1 cellular context compared by ENCODE assay signal in genomic region chr17:64155751-64156544, GRCh38.
TF ChIP-seq lines count a peak whose summit lies in the region.

No MANE protein-coding gene starts in this region.

TF ChIP-seq in HepG2, 621 proteins besides CTCF, POLR2A, EP300 and RAD21 (continued from another document and continues in another):
- TF ChIP-seq ZNF318 (CRISPR knock-in tag; IDR thresholded peaks at IDR 0.05) (no peak), XRCC5 (optimal IDR thresholded peaks at IDR 0.05; ENCODE audit: low read length) (peak; percentile 92), ZNF891 (CRISPR knock-in tag; IDR thresholded peaks at IDR 0.05) (no peak), POLR2AphosphoS2 (IDR thresholded peaks at IDR 0.05; ENCODE audit: low read depth, low read length) (no peak), ZNF768 (CRISPR knock-in tag; IDR thresholded peaks at IDR 0.05) (peak; percentile 87), BRD4 (CRISPR knock-in tag; IDR thresholded peaks at IDR 0.05) (peak; percentile 45; the same call in 1 of the 2 replicates), AGO2 (optimal IDR thresholded peaks at IDR 0.05; ENCODE audit: low read depth, low read length) (peak; percentile 73), MZF1 (CRISPR knock-in tag; IDR thresholded peaks at IDR 0.05; ENCODE audit: borderline replicate concordance) (peak; percentile 41; the same call in 1 of the 2 replicates), SALL1 (CRISPR knock-in tag; IDR thresholded peaks at IDR 0.05) (peak; percentile 75), ZSCAN9 (CRISPR knock-in tag; IDR thresholded peaks at IDR 0.05; ENCODE audit: borderline replicate concordance) (peak; percentile 64; the same call in 1 of the 2 replicates), ZNF607 (CRISPR knock-in tag; IDR thresholded peaks at IDR 0.05; ENCODE audit: borderline replicate concordance) (peak; percentile 62; the same call in 1 of the 2 replicates), GTF2F1 (IDR thresholded peaks at IDR 0.05; ENCODE audit: low read length) (no peak), SMAD9 (CRISPR knock-in tag; IDR thresholded peaks at IDR 0.05) (no peak), POGZ (CRISPR knock-in tag; IDR thresholded peaks at IDR 0.05) (peak; percentile 80), PAF1 (CRISPR knock-in tag; IDR thresholded peaks at IDR 0.05) (no peak), NR2F6 (IDR thresholded peaks at IDR 0.05) (no peak), NR2F6 (CRISPR knock-in tag; IDR thresholded peaks at IDR 0.05) (peak; percentile 68), ZNF703 (CRISPR knock-in tag; IDR thresholded peaks at IDR 0.05; ENCODE audit: borderline replicate concordance) (no peak), CHD2 (IDR thresholded peaks at IDR 0.05; ENCODE audit: low read depth, low read length) (0 out of 2 replicates have a peak, but pooled peaks have one; percentile 21), MTA3 (CRISPR knock-in tag; IDR thresholded peaks at IDR 0.05) (no peak), ZBTB7A (CRISPR knock-in tag; IDR thresholded peaks at IDR 0.05) (no peak), ZNF382 (CRISPR knock-in tag; IDR thresholded peaks at IDR 0.05; ENCODE audit: borderline replicate concordance) (no peak), ZNF747 (CRISPR knock-in tag; IDR thresholded peaks at IDR 0.05; ENCODE audit: borderline replicate concordance) (peak; percentile 26; the same call in 1 of the 2 replicates), CCAR2 (optimal IDR thresholded peaks at IDR 0.05; ENCODE audit: low read depth, low read length) (no peak), HHEX (CRISPR knock-in tag; IDR thresholded peaks at IDR 0.05) (no peak), FOXJ3 (CRISPR knock-in tag; IDR thresholded peaks at IDR 0.05; ENCODE audit: borderline replicate concordance) (peak; percentile 77; the same call in 1 of the 2 replicates), ZNF251 (CRISPR knock-in tag; IDR thresholded peaks at IDR 0.05) (no peak), KMT2A (CRISPR knock-in tag; IDR thresholded peaks at IDR 0.05) (peak; percentile 28; the same call in 1 of the 2 replicates), TEAD3 (CRISPR knock-in tag; optimal IDR thresholded peaks at IDR 0.05; ENCODE audit: borderline replicate concordance) (peak; percentile 26), ZNF234 (CRISPR knock-in tag; conservative IDR thresholded peaks at IDR 0.05) (no peak), NKX3-1 (CRISPR knock-in tag; IDR thresholded peaks at IDR 0.05) (0 out of 2 replicates have a peak, but pooled peaks have one; percentile 46), LBX2 (CRISPR knock-in tag; IDR thresholded peaks at IDR 0.05; ENCODE audit: borderline replicate concordance) (no peak; the same call in 1 of the 2 replicates), ARID3A (IDR thresholded peaks at IDR 0.05; ENCODE audit: low read depth, low read length) (0 out of 2 replicates have a peak, but pooled peaks have one; percentile 42), PCBP2 (optimal IDR thresholded peaks at IDR 0.05; ENCODE audit: low read depth, low read length, poor library complexity, severe bottlenecking) (no peak)
- TF ChIP-seq, protein P1, sequence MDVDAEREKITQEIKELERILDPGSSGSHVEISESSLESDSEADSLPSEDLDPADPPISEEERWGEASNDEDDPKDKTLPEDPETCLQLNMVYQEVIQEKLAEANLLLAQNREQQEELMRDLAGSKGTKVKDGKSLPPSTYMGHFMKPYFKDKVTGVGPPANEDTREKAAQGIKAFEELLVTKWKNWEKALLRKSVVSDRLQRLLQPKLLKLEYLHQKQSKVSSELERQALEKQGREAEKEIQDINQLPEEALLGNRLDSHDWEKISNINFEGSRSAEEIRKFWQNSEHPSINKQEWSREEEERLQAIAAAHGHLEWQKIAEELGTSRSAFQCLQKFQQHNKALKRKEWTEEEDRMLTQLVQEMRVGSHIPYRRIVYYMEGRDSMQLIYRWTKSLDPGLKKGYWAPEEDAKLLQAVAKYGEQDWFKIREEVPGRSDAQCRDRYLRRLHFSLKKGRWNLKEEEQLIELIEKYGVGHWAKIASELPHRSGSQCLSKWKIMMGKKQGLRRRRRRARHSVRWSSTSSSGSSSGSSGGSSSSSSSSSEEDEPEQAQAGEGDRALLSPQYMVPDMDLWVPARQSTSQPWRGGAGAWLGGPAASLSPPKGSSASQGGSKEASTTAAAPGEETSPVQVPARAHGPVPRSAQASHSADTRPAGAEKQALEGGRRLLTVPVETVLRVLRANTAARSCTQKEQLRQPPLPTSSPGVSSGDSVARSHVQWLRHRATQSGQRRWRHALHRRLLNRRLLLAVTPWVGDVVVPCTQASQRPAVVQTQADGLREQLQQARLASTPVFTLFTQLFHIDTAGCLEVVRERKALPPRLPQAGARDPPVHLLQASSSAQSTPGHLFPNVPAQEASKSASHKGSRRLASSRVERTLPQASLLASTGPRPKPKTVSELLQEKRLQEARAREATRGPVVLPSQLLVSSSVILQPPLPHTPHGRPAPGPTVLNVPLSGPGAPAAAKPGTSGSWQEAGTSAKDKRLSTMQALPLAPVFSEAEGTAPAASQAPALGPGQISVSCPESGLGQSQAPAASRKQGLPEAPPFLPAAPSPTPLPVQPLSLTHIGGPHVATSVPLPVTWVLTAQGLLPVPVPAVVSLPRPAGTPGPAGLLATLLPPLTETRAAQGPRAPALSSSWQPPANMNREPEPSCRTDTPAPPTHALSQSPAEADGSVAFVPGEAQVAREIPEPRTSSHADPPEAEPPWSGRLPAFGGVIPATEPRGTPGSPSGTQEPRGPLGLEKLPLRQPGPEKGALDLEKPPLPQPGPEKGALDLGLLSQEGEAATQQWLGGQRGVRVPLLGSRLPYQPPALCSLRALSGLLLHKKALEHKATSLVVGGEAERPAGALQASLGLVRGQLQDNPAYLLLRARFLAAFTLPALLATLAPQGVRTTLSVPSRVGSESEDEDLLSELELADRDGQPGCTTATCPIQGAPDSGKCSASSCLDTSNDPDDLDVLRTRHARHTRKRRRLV (CRISPR knock-in tag; IDR thresholded peaks at IDR 0.05): no peak
- TF ChIP-seq, protein P2, sequence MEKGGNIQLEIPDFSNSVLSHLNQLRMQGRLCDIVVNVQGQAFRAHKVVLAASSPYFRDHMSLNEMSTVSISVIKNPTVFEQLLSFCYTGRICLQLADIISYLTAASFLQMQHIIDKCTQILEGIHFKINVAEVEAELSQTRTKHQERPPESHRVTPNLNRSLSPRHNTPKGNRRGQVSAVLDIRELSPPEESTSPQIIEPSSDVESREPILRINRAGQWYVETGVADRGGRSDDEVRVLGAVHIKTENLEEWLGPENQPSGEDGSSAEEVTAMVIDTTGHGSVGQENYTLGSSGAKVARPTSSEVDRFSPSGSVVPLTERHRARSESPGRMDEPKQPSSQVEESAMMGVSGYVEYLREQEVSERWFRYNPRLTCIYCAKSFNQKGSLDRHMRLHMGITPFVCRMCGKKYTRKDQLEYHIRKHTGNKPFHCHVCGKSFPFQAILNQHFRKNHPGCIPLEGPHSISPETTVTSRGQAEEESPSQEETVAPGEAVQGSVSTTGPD (CRISPR knock-in tag; IDR thresholded peaks at IDR 0.05): 0 out of 2 replicates have a peak, but pooled peaks have one; percentile 44
- TF ChIP-seq, protein P3, sequence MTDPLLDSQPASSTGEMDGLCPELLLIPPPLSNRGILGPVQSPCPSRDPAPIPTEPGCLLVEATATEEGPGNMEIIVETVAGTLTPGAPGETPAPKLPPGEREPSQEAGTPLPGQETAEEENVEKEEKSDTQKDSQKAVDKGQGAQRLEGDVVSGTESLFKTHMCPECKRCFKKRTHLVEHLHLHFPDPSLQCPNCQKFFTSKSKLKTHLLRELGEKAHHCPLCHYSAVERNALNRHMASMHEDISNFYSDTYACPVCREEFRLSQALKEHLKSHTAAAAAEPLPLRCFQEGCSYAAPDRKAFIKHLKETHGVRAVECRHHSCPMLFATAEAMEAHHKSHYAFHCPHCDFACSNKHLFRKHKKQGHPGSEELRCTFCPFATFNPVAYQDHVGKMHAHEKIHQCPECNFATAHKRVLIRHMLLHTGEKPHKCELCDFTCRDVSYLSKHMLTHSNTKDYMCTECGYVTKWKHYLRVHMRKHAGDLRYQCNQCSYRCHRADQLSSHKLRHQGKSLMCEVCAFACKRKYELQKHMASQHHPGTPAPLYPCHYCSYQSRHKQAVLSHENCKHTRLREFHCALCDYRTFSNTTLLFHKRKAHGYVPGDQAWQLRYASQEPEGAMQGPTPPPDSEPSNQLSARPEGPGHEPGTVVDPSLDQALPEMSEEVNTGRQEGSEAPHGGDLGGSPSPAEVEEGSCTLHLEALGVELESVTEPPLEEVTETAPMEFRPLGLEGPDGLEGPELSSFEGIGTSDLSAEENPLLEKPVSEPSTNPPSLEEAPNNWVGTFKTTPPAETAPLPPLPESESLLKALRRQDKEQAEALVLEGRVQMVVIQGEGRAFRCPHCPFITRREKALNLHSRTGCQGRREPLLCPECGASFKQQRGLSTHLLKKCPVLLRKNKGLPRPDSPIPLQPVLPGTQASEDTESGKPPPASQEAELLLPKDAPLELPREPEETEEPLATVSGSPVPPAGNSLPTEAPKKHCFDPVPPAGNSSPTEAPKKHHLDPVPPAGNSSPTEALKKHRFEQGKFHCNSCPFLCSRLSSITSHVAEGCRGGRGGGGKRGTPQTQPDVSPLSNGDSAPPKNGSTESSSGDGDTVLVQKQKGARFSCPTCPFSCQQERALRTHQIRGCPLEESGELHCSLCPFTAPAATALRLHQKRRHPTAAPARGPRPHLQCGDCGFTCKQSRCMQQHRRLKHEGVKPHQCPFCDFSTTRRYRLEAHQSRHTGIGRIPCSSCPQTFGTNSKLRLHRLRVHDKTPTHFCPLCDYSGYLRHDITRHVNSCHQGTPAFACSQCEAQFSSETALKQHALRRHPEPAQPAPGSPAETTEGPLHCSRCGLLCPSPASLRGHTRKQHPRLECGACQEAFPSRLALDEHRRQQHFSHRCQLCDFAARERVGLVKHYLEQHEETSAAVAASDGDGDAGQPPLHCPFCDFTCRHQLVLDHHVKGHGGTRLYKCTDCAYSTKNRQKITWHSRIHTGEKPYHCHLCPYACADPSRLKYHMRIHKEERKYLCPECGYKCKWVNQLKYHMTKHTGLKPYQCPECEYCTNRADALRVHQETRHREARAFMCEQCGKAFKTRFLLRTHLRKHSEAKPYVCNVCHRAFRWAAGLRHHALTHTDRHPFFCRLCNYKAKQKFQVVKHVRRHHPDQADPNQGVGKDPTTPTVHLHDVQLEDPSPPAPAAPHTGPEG (CRISPR knock-in tag; IDR thresholded peaks at IDR 0.05): no peak
